In the genomic region with DNA sequence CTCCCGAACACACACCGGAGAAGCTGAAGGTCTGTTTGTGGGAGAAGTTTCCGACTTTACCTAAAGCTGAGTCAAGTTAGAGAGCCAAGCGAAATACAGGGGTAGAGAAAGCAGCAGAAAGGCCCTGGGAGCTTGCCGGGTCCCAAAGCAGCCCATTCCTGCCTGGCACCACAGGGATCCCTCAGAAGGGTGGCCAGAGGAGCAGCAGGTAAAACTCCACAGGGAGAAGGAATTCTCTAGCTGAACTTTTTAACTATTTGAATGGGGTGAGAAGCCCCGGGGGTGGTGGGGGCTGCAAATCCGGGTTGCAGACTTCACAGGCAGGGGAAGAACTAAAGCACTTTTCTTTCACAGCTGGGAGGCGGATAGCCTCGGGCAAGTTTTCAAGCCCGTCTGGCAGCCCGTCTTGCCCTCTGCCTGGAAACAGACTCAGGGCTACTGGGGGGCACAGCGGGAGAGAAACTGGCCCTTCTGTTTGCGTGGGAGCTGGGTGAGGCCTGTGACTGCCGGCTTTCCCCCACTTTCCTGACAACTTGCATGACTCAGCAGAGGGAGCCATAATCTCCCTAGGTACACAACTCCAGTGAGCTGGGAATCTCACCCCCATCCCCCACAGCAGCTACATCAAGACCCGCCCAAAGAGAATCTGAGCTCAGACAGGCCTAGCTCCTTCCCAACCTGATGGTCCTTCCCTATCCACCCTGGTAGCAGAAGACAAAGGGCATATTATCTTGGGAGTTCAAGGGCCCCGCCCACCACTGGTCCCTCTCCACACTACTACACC, we compare ENCODE assay signal across 13 cellular contexts.
DNase-seq lines count a peak whose midpoint lies in the region; ATAC-seq, FAIRE-seq and TF ChIP-seq lines count a peak whose summit lies in the region.
"Had no signal": no experiment of that assay in that cellular context is flagged by ENCODE, and none has a peak within 500 bp of the region (broad histone marks: within the 10 kb centered on the region; RNA-seq: fewer than 3 reads in every experiment).

No MANE protein-coding gene starts in this region.

- FAIRE-seq in D721Med (lab: Jason Lieb, UNC): no peak

- H3K36me3 ChIP-seq in BE2C (no peaks in the 10 kb centered on the region), HUES64 (ENCODE audit: insufficient read depth, low read length) (no peaks in the 10 kb centered on the region), brain microvascular endothelial cell (replicated peaks) (no peaks in the 10 kb centered on the region)

- DNase-seq in BE2C (peak; percentile 39), brain microvascular endothelial cell (peak; percentile 80), kidney tubule cell (ENCODE audit: low spot score) (peak; percentile 22), omental fat pad (ENCODE audit: low spot score) (no peak), AML-193 (lab: John Stamatoyannopoulos, UW) (no peak), D721Med (ENCODE audit: insufficient read length, low spot score) (no peak)
- DNase-seq: activated T-cell treated with anti-CD3 and anti-CD28 coated beads, Interleukin-2, amount 50 U/mL, for 4 hours; effector CD8-positive, alpha-beta T cell; NK-92 treated with Interleukin-12 subunit alpha and Interleukin-12 subunit beta, amount 100 ng/mL, for 24 hours had no signal

- H3K27me3 ChIP-seq in BE2C (no peaks in the 10 kb centered on the region), HUES64 (ENCODE audit: insufficient read depth, low read length) (no peaks in the 10 kb centered on the region), brain microvascular endothelial cell (replicated peaks) (no peaks in the 10 kb centered on the region)
- H3K27me3 ChIP-seq: BLaER1 treated with 17β-estradiol and CSF1 and Interleukin-3, amounts not matched to agents 10 nM and 100 nM had no signal

- in situ Hi-C loops in brain microvascular endothelial cell (cut with HindIII; ENCODE audit: low pct_ligation_motif_present, low sequenced_read_pairs): loop anchor here (25.0 kb wide), 1 partner anchor 329 kb away; the partner anchor contains the start of gene ADM

- ATAC-seq in GM19328 (IDR thresholded peaks at IDR 0.05; ENCODE audit: unreplicated experiment) (no peak), omental fat pad (ENCODE audit: low FRiP score) (no peak)
- ATAC-seq: activated T-cell treated with anti-CD3 and anti-CD28 coated beads, Interleukin-2, amount 50 U/mL, for 4 hours had no signal

- H3K9ac ChIP-seq in HUES64 (ENCODE audit: low read depth, low read length): peak overlapping the region; percentile 49; the same call in 1 of the 2 replicates
- H3K9ac ChIP-seq: BLaER1 treated with 17β-estradiol and CSF1 and Interleukin-3, amounts not matched to agents 10 nM and 100 nM had no signal

- H3K4me1 ChIP-seq in BE2C (no peaks in the 10 kb centered on the region; the same call in 1 of the 2 replicates), HUES64 (ENCODE audit: insufficient read depth, low read length) (peaks cover 31% of the 10 kb centered on the region)

- H3K4me3 ChIP-seq in BE2C (ENCODE audit: low read depth, low read length) (no peak overlapping the region), HUES64 (ENCODE audit: low read length) (no peak overlapping the region), brain microvascular endothelial cell (ENCODE audit: low read depth, low read length) (no peak overlapping the region)
- H3K4me3 ChIP-seq: BLaER1 treated with 17β-estradiol and CSF1 and Interleukin-3, amounts not matched to agents 10 nM and 100 nM; lung had no signal

- H3K27ac ChIP-seq in HUES64 (ENCODE audit: low read depth, low read length): peak overlapping the region; percentile 90
- peak overlapping the region; percentile 80 for H3K27ac ChIP-seq in brain microvascular endothelial cell
- H3K27ac ChIP-seq: BLaER1 treated with 17β-estradiol and CSF1 and Interleukin-3, amounts not matched to agents 10 nM and 100 nM had no signal

- no peaks in the 10 kb centered on the region for H3K9me3 ChIP-seq in BE2C
- H3K9me3 ChIP-seq in HUES64 (ENCODE audit: insufficient read depth, low read depth, low read length): no peaks in the 10 kb centered on the region; the same call in 1 of the 2 replicates

- TF ChIP-seq CTCF in BE2C (IDR thresholded peaks at IDR 0.05; ENCODE audit: low read depth, low read length): no peak
- peak; percentile 2 for TF ChIP-seq CTCF in brain microvascular endothelial cell (IDR thresholded peaks at IDR 0.05; ENCODE audit: low read depth, low read length, missing control alignments)
- no peak for TF ChIP-seq CTCF in omental fat pad (IDR thresholded peaks at IDR 0.05)
- no peak for TF ChIP-seq CTCF in D721Med (IDR thresholded peaks at IDR 0.05; ENCODE audit: insufficient read depth, missing control alignments)

- WGBS in HUES64: 42% methylated on average over 16 of the region's 16 CpGs

Comparison
In these comparisons a context has a peak if more than half of its experiments do, and no peak if none do; other contexts are left out.
1. DNase-seq: peak in BE2C (single experiment), brain microvascular endothelial cell (single experiment) and kidney tubule cell (single experiment); none in omental fat pad (single experiment), AML-193 (0 of 2) and D721Med (single experiment).